Comparison of ENCODE assay signal across 8 cellular contexts in genomic region chr10:102714621-102715455, GRCh38. TPM values are rescaled to one million over a fixed set of nuclear protein-coding genes. Genes with fewer than 3 reads are reported as not detected.
A peak's percentile ranks its signal among the peaks of the same experiment; 100 is the strongest.
DNase-seq lines count a peak whose midpoint lies in the region; ATAC-seq and TF ChIP-seq lines count a peak whose summit lies in the region.

SFXN2 (plus strand) TSS chr10:102714636; CDS start chr10:102726637, 12,001 bp downstream.

- H3K4me1 ChIP-seq in gastroesophageal sphincter, result peaks cover 0 to 61% (median 6%) of the 10 kb centered on the region in 3 donors

- no peaks in the 10 kb centered on the region for H3K9me3 Mint-ChIP-seq in activated T-helper 1 cell treated with anti-CD3 and anti-CD28 coated beads, Interleukin-12 subunit alpha, Interleukin-12 subunit beta, Interleukin-2, Interleukin-4 antibody, amounts not matched to agents 30 ng/mL and 10 ng/mL and 1 ng/mL, durations not matched to agents 14 hours and 24 hours and 36 hours

- no peaks in the 10 kb centered on the region for H3K9me3 ChIP-seq in gastroesophageal sphincter

- no peak for TF ChIP-seq EP300 in gastroesophageal sphincter (IDR thresholded peaks at IDR 0.05)

- peak within 1 kb of the TSS; percentile 91 for H3K27ac Mint-ChIP-seq in activated T-helper 1 cell treated with anti-CD3 and anti-CD28 coated beads, Interleukin-12 subunit alpha, Interleukin-12 subunit beta, Interleukin-2, Interleukin-4 antibody, amounts not matched to agents 30 ng/mL and 10 ng/mL and 1 ng/mL, durations not matched to agents 14 hours and 24 hours and 36 hours

- H3K36me3 ChIP-seq in gastroesophageal sphincter, result no peaks in the 10 kb centered on the region

- peaks cover 11% of the 10 kb centered on the region for H3K36me3 Mint-ChIP-seq in activated T-helper 1 cell treated with anti-CD3 and anti-CD28 coated beads, Interleukin-12 subunit alpha, Interleukin-12 subunit beta, Interleukin-2, Interleukin-4 antibody, amounts not matched to agents 30 ng/mL and 10 ng/mL and 1 ng/mL, durations not matched to agents 14 hours and 24 hours and 36 hours (ENCODE audit: low read depth)

- H3K27ac ChIP-seq in gastroesophageal sphincter, result peak within 1 kb of the TSS; percentile 66 to 96 (median 90)
- H3K27ac ChIP-seq in skin epidermis, result peak within 1 kb of the TSS; percentile 54 to 91 (median 81)

- peak within 1 kb of the TSS; percentile 88 for H3K4me3 Mint-ChIP-seq in activated T-helper 1 cell treated with anti-CD3 and anti-CD28 coated beads, Interleukin-12 subunit alpha, Interleukin-12 subunit beta, Interleukin-2, Interleukin-4 antibody, amounts not matched to agents 30 ng/mL and 10 ng/mL and 1 ng/mL, durations not matched to agents 14 hours and 24 hours and 36 hours

- DNase-seq in NB4 (ENCODE audit: low read depth), result peak; percentile 77
- DNase-seq in activated T-helper 1 cell treated with anti-CD3 and anti-CD28 coated beads, Interleukin-12 subunit alpha, Interleukin-12 subunit beta, Interleukin-2, Interleukin-4 antibody, amounts not matched to agents 30 ng/mL and 10 ng/mL and 1 ng/mL, durations not matched to agents 14 hours and 24 hours and 36 hours (ENCODE audit: low spot score), result peak; percentile 40
- DNase-seq in retina, result no peak
- no peak for DNase-seq in SHP77 treated with DMSO at 0.1 percent for 48 hours (lab: John Stamatoyannopoulos, UW)

- ATAC-seq in GM21825 (IDR thresholded peaks at IDR 0.05; ENCODE audit: unreplicated experiment) (peak; percentile 14), gastroesophageal sphincter (no peak)

- TF ChIP-seq POLR2A in NB4 (IDR thresholded peaks at IDR 0.05; ENCODE audit: extremely low read depth, insufficient read length), result peak; percentile 86
- TF ChIP-seq POLR2A in gastroesophageal sphincter (IDR thresholded peaks at IDR 0.05), result no peak

- peak; percentile 18; the same call in 1 of the 2 replicates for TF ChIP-seq CTCF in GM12875 (IDR thresholded peaks at IDR 0.05; ENCODE audit: borderline replicate concordance, insufficient read depth, low read depth, low read length)
- TF ChIP-seq CTCF in NB4 (IDR thresholded peaks at IDR 0.05; ENCODE audit: low read depth, low read length), result peak; percentile 40
- no peak for TF ChIP-seq CTCF in gastroesophageal sphincter (IDR thresholded peaks at IDR 0.05)

- H3K4me1 Mint-ChIP-seq in activated T-helper 1 cell treated with anti-CD3 and anti-CD28 coated beads, Interleukin-12 subunit alpha, Interleukin-12 subunit beta, Interleukin-2, Interleukin-4 antibody, amounts not matched to agents 30 ng/mL and 10 ng/mL and 1 ng/mL, durations not matched to agents 14 hours and 24 hours and 36 hours (ENCODE audit: low read depth), result peaks cover 57% of the 10 kb centered on the region

- no peaks in the 10 kb centered on the region for H3K27me3 ChIP-seq in gastroesophageal sphincter

- no peaks in the 10 kb centered on the region for H3K27me3 Mint-ChIP-seq in activated T-helper 1 cell treated with anti-CD3 and anti-CD28 coated beads, Interleukin-12 subunit alpha, Interleukin-12 subunit beta, Interleukin-2, Interleukin-4 antibody, amounts not matched to agents 30 ng/mL and 10 ng/mL and 1 ng/mL, durations not matched to agents 14 hours and 24 hours and 36 hours (ENCODE audit: insufficient read depth)

- 6% methylated on average over 3 of the region's 46 CpGs; no CpG with 5 or more reads in 1 of the 2 donors for WGBS in gastroesophageal sphincter (ENCODE audit: low coverage in 1 of 2), 2 donors

- intact Hi-C loops in activated T-helper 1 cell treated with anti-CD3 and anti-CD28 coated beads, Interleukin-12 subunit alpha, Interleukin-12 subunit beta, Interleukin-2, Interleukin-4 antibody, amounts not matched to agents 30 ng/mL and 10 ng/mL and 1 ng/mL, durations not matched to agents 14 hours and 24 hours and 36 hours (cut with micrococcal nuclease), result loop anchor here (1.0 to 10.0 kb wide), 12 partner anchors 28 to 1200 kb away; partner anchors contain the start of genes ACTR1A, ARMH3, CNNM2 and GBF1

- H3K4me3 ChIP-seq in GM12875 (ENCODE audit: low read depth, low read length) (peak within 1 kb of the TSS; percentile 90), NB4 (ENCODE audit: low read depth, low read length) (peak within 1 kb of the TSS; percentile 84), gastroesophageal sphincter (peak within 1 kb of the TSS; percentile 70 to 84), skin epidermis (peak within 1 kb of the TSS; percentile 84 to 97 (median 90))

RNA-seq across cellular contexts. Expression of gene SFXN2, which starts in this region (rescaled TPM):
- total RNA-seq in activated T-helper 1 cell treated with anti-CD3 and anti-CD28 coated beads, Interleukin-12 subunit alpha, Interleukin-12 subunit beta, Interleukin-2, Interleukin-4 antibody, amounts not matched to agents 30 ng/mL and 10 ng/mL and 1 ng/mL, durations not matched to agents 14 hours and 24 hours and 36 hours, result 39.5 and 44.0 TPM in 2 replicates
- total RNA-seq in gastroesophageal sphincter, result 1 to 10 TPM in 2 of 4 donors, under 1 TPM in 2; 0.45 to 3.2 (median 1.2) TPM

Comparison
In these comparisons a context has a peak if more than half of its experiments do, and no peak if none do; other contexts are left out.
1. CTCF ChIP-seq: peak in GM12875 (single experiment) and NB4 (single experiment); none in gastroesophageal sphincter (0 of 4).
2. DNase-seq: peak in NB4 (single experiment) and activated T-helper 1 cell treated with anti-CD3 and anti-CD28 coated beads, Interleukin-12 subunit alpha, Interleukin-12 subunit beta, Interleukin-2, Interleukin-4 antibody, amounts not matched to agents 30 ng/mL and 10 ng/mL and 1 ng/mL, durations not matched to agents 14 hours and 24 hours and 36 hours (single experiment); none in retina (single experiment) and SHP77 treated with DMSO at 0.1 percent for 48 hours (single experiment).
3. Peak in every context shown above with its lines, with median percentiles within 50 percentile points of each other: H3K4me3 ChIP-seq.